ENCODE assay signal across 19 cellular contexts in the genomic region with DNA sequence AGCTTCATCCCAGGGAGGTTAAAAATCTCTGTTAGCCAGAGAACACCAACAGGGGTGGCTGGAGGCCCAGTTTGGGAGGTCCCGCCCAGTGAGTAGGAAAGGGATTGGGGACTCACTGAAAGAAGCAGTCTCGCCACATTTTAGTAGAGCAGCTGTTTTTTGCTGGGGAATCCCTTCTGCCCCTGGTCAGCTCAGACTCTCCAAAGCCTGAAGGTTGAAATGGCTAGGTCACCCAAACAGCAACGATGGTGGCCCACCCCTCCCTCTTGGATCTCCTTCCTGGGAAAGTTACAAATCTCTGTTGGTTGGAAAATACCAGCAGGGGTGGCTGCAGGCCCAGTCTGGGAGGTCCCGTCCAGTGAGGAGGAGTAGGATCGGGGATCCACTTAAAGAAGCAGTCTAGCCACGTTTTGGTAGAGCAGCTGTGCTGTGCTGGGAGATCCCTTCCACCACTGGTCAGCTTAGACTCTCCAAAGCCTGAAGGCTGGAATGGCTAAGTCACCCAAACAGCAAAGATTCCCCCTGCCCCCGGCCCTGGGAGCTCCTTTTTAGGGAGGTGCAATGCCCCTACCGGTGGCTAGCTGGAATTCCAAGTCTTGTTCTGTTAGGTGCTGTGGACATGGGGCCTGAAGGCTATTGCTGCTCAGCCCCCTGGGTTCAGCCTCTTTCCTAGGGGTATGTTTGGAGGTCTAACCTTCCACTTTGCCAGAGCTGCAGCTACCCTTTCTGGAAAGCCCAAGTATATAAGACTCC. TPM values are rescaled to one million over a fixed set of nuclear protein-coding genes. Genes with fewer than 3 reads are reported as not detected.
DNase-seq lines count a peak whose midpoint lies in the region; ATAC-seq and TF ChIP-seq lines count a peak whose summit lies in the region.
"Had no signal": no experiment of that assay in that cellular context is flagged by ENCODE, and none has a peak within 500 bp of the region (broad histone marks: within the 10 kb centered on the region; RNA-seq: fewer than 3 reads in every experiment).

No MANE protein-coding gene starts in this region.

- H3K27me3 ChIP-seq in BLaER1, result no peaks in the 10 kb centered on the region
- H3K27me3 ChIP-seq: SJCRH30 had no signal

- peak; percentile 23 for TF ChIP-seq CTCF in C4-2B (conservative IDR thresholded peaks at IDR 0.05)
- TF ChIP-seq CTCF in fibroblast of mammary gland (conservative IDR thresholded peaks at IDR 0.05; ENCODE audit: control insufficient read depth, insufficient read depth, low read depth, low read length), result peak; percentile 6

- peak overlapping the region; percentile 42; the same call in 1 of the 2 replicates for H3K4me2 ChIP-seq in BLaER1
- H3K4me2 ChIP-seq: KMS-11 had no signal

- no peak overlapping the region for H3K4me3 Mint-ChIP-seq in activated T-cell treated with anti-CD3 and anti-CD28 coated beads, Interleukin-2, amount 50 U/mL, for 72 hours
- H3K4me3 Mint-ChIP-seq: CD8-positive, alpha-beta memory T cell; HFFc6 had no signal

- no peaks in the 10 kb centered on the region for H3K4me1 Mint-ChIP-seq in activated T-cell treated with anti-CD3 and anti-CD28 coated beads, Interleukin-2, amount 50 U/mL, for 72 hours (ENCODE audit: low read depth)
- H3K4me1 Mint-ChIP-seq: CD8-positive, alpha-beta memory T cell had no signal

- no peaks in the 10 kb centered on the region for H3K36me3 Mint-ChIP-seq in activated T-cell treated with anti-CD3 and anti-CD28 coated beads, Interleukin-2, amount 50 U/mL, for 72 hours (ENCODE audit: insufficient read depth in 2 of 2)
- H3K36me3 Mint-ChIP-seq: CD8-positive, alpha-beta memory T cell had no signal

- H3K27ac Mint-ChIP-seq in activated T-cell treated with anti-CD3 and anti-CD28 coated beads, Interleukin-2, amount 50 U/mL, for 72 hours, result no peak overlapping the region
- H3K27ac Mint-ChIP-seq: CD8-positive, alpha-beta memory T cell; HFFc6 had no signal

- H3K4me3 ChIP-seq in BLaER1 (no peak overlapping the region), fibroblast of mammary gland (ENCODE audit: control insufficient read depth, low read depth, low read length) (no peak overlapping the region)
- H3K4me3 ChIP-seq: SJCRH30 had no signal

- peaks cover 0 to 8% of the 10 kb centered on the region in 2 donors for H3K9me3 Mint-ChIP-seq in activated T-cell treated with anti-CD3 and anti-CD28 coated beads, Interleukin-2, amount 50 U/mL, for 72 hours

- no peaks in the 10 kb centered on the region for H3K36me3 ChIP-seq in BLaER1
- H3K36me3 ChIP-seq: SJCRH30 had no signal

- H3K27me3 Mint-ChIP-seq in activated T-cell treated with anti-CD3 and anti-CD28 coated beads, Interleukin-2, amount 50 U/mL, for 72 hours (ENCODE audit: low read depth), result peaks cover 35% of the 10 kb centered on the region

- no peaks in the 10 kb centered on the region for H4K20me1 ChIP-seq in BLaER1

- no peak overlapping the region for H3K27ac ChIP-seq in BLaER1
- no peak overlapping the region for H3K27ac ChIP-seq in C4-2B
- H3K27ac ChIP-seq: KMS-11, SJCRH30 had no signal

- no peaks in the 10 kb centered on the region for H3K9me3 ChIP-seq in BLaER1
- H3K9me3 ChIP-seq: SJCRH30 had no signal

- DNase-seq in fibroblast of mammary gland (ENCODE audit: low read depth) (no peak), iPS-NIHi7 (ENCODE audit: extremely low spot score) (peak; percentile 32), NCI-H1694 treated with DMSO at 0.1 percent for 48 hours (lab: John Stamatoyannopoulos, UW) (no peak), GM03348 (ENCODE audit: low spot score) (no peak), C1 segment of cervical spinal cord (lab: John Stamatoyannopoulos, UW) (no peak)
- DNase-seq in activated T-cell treated with anti-CD3 and anti-CD28 coated beads, Interleukin-2, amount 50 U/mL, for 72 hours, result no peak
- DNase-seq: CD8-positive, alpha-beta memory T cell; GF-D8; HFFc6; NCI-H1092 treated with DMSO at 0.1 percent for 48 hours; NCI-H187; NCI-H446; RPMI8226; SJCRH30 had no signal

- H3K9ac ChIP-seq in BLaER1, result no peak overlapping the region
- H3K9ac ChIP-seq: KMS-11 had no signal

- peaks cover 14% of the 10 kb centered on the region for H3K4me1 ChIP-seq in BLaER1
- H3K4me1 ChIP-seq: SJCRH30 had no signal

- ATAC-seq in activated T-cell treated with anti-CD3 and anti-CD28 coated beads, Interleukin-2, amount 50 U/mL, for 72 hours (replicated peaks in 1 of 2), result no peak

RNA-seq across cellular contexts. Expression of a gene that starts 40.0 kb away (rescaled TPM):
- not detected for total RNA-seq in activated T-cell treated with anti-CD3 and anti-CD28 coated beads, Interleukin-2, amount 50 U/mL, for 72 hours
- total RNA-seq: CD8-positive, alpha-beta memory T cell; H1; HFFc6; M059J; SJCRH30 had no signal
